Comparison of ENCODE assay signal across 8 cellular contexts in genomic region chr5:118987988-118988945, GRCh38. TPM values are rescaled to one million over a fixed set of nuclear protein-coding genes. Genes with fewer than 3 reads are reported as not detected.
A peak's percentile ranks its signal among the peaks of the same experiment; 100 is the strongest.
DNase-seq lines count a peak whose midpoint lies in the region; ATAC-seq and TF ChIP-seq lines count a peak whose summit lies in the region.

DTWD2 (minus strand) TSS chr5:118988547; CDS start chr5:118988511, 36 bp downstream.

- ATAC-seq in HG02852 (IDR thresholded peaks at IDR 0.05; ENCODE audit: unreplicated experiment) (peak; percentile 91), left cardiac atrium (peak; percentile 97 to 99)

- in situ Hi-C loops in GM13976 (cut with MboI; ENCODE audit: low sequenced_read_pairs, unreplicated experiment): loop anchor here (25.0 kb wide), 1 partner anchor 749 kb away; no protein-coding TSS in a partner anchor

- DNase-seq in GM13976 (ENCODE audit: low spot score) (peak; percentile 95), NCI-H1436 (lab: John Stamatoyannopoulos, UW) (peak; percentile 93), SW480 (ENCODE audit: low spot score) (peak; percentile 95), amniotic epithelial cell (ENCODE audit: low read depth) (peak; percentile 85), left cardiac atrium (peak; percentile 96), posterior vena cava (ENCODE audit: low spot score) (peak; percentile 97), ureter (ENCODE audit: low spot score) (peak; percentile 94)

- intact Hi-C loops in left cardiac atrium (cut with DNase I): loop anchor here (2.0 to 5.0 kb wide), 4 partner anchors 281 to 424 kb away; no protein-coding TSS in a partner anchor
- intact Hi-C loops in posterior vena cava (cut with DNase I): loop anchor here in 1 of 2 donors (10.0 kb wide), 1 partner anchor 427 kb away; no protein-coding TSS in a partner anchor

- peak; percentile 98 for TF ChIP-seq CTCF in GM13976 (IDR thresholded peaks at IDR 0.05; ENCODE audit: borderline replicate concordance, control extremely low read depth, extremely low read depth, insufficient read depth, missing control alignments)

RNA-seq across cellular contexts. Expression of gene DTWD2, which starts in this region (rescaled TPM):
- 10 to 100 TPM in 1 of 2 donors, 1 to 10 TPM in 1; 8.4 to 10.5 TPM for total RNA-seq in left cardiac atrium
- 1 to 10 TPM; 7.6 to 8.5 TPM for total RNA-seq in posterior vena cava
- total RNA-seq in ureter: 12.9 TPM

Comparison
In these comparisons a context has a peak if more than half of its experiments do, and no peak if none do; other contexts are left out.
1. Peak in every context shown above with its lines: DNase-seq and ATAC-seq.